10 cellular contexts compared by ENCODE assay signal in the genomic region with DNA sequence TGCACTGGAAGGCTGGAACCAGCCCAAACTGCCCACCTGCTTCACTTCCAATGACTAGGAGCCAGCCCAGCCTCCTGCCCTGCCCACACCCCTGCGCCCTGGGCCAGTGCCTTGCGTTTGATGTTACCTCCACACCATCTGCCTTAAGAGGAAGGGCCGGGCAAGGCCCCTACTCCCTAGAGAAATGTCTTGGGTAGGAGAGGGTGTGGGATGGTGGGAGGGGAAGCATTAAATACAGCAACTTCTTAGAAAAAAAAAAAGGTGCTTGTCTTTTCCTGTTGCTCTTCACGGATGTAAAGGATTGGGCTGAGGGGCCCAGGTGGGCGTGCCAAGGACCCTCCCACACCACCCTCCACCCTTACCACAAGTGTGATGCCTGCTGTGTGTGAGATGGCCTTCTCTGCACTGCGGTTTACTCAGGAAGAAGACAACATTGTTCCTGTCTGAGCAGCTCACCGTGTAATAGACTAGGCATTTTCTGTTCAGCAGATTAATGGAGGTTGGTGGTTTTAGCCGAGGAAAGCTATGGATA.
DNase-seq lines count a peak whose midpoint lies in the region; ATAC-seq and TF ChIP-seq lines count a peak whose summit lies in the region.
"Had no signal": no experiment of that assay in that cellular context is flagged by ENCODE, and none has a peak within 500 bp of the region (broad histone marks: within the 10 kb centered on the region; RNA-seq: fewer than 3 reads in every experiment).

No MANE protein-coding gene starts in this region.

- no peaks in the 10 kb centered on the region for H3K9me3 Mint-ChIP-seq in activated naive CD4-positive, alpha-beta T cell treated with anti-CD3 and anti-CD28 coated beads for 36 hours

- H3K27ac ChIP-seq in spleen (peak overlapping the region; percentile 38 to 89 (median 70)), ascending aorta (peak overlapping the region in 1 of 2 donors; percentile 14)

- CTCF ChIA-PET in activated naive CD4-positive, alpha-beta T cell treated with anti-CD3 and anti-CD28 coated beads for 36 hours (lab: Charles Lee), result interaction anchor here (1.8 kb wide), 1 partner anchor 12 kb away, joined by 8 read pairs; no protein-coding TSS in a partner anchor

- H3K4me3 ChIP-seq in spleen (peak overlapping the region in 1 of 8 donors; percentile 60), ascending aorta (no peak overlapping the region)

- H3K36me3 Mint-ChIP-seq in activated naive CD4-positive, alpha-beta T cell treated with anti-CD3 and anti-CD28 coated beads for 36 hours (ENCODE audit: low read depth), result peaks cover 1% of the 10 kb centered on the region

- H3K27ac Mint-ChIP-seq in activated naive CD4-positive, alpha-beta T cell treated with anti-CD3 and anti-CD28 coated beads for 36 hours, result peak overlapping the region; percentile 77

- H3K4me1 ChIP-seq in spleen, result peaks cover 11 to 60% (median 36%) of the 10 kb centered on the region in 6 donors
- peaks cover 0 to 7% of the 10 kb centered on the region in 2 donors for H3K4me1 ChIP-seq in ascending aorta

- no peak for TF ChIP-seq POLR2A in spleen (IDR thresholded peaks at IDR 0.05)

- no peaks in the 10 kb centered on the region for H3K9me3 ChIP-seq in spleen
- no peaks in the 10 kb centered on the region for H3K9me3 ChIP-seq in ascending aorta

- ATAC-seq in GM19452 (IDR thresholded peaks at IDR 0.05; ENCODE audit: unreplicated experiment) (no peak), GM19351 (IDR thresholded peaks at IDR 0.05; ENCODE audit: unreplicated experiment) (no peak)

- H3K4me1 Mint-ChIP-seq in activated naive CD4-positive, alpha-beta T cell treated with anti-CD3 and anti-CD28 coated beads for 36 hours (ENCODE audit: low read depth), result peaks cover 60% of the 10 kb centered on the region

- H3K4me3 Mint-ChIP-seq in activated naive CD4-positive, alpha-beta T cell treated with anti-CD3 and anti-CD28 coated beads for 36 hours, result peak overlapping the region; percentile 67

- intact Hi-C loops in activated naive CD4-positive, alpha-beta T cell treated with anti-CD3 and anti-CD28 coated beads for 36 hours (cut with micrococcal nuclease), result no loop called here
- intact Hi-C loops in spleen (cut with DNase I; ENCODE audit: low total_unique reads), result no loop called here
- intact Hi-C loops in ascending aorta (cut with DNase I), result loop anchor here (10.0 kb wide), 2 partner anchors 531 to 1021 kb away; no protein-coding TSS in a partner anchor

- WGBS in spleen, 5 donors, result 23 to 37% (median 31%) methylated on average over 8 of the region's 8 CpGs

- H3K36me3 ChIP-seq in spleen (peaks cover 0 to 14% (median 0%) of the 10 kb centered on the region in 6 donors), ascending aorta (peaks cover 3 to 19% of the 10 kb centered on the region in 2 donors)

- no peak for TF ChIP-seq CTCF in spleen (IDR thresholded peaks at IDR 0.05 in 8 of 11, conservative IDR thresholded peaks at IDR 0.05 in 3 of 11)
- no peak for TF ChIP-seq CTCF in ascending aorta (IDR thresholded peaks at IDR 0.05)

- H3K27me3 ChIP-seq in spleen (replicated peaks in 1 of 7) (peaks cover 0 to 10% (median 0%) of the 10 kb centered on the region in 7 donors), ascending aorta (no peaks in the 10 kb centered on the region)

- peak; percentile 63 for DNase-seq in ELR (ENCODE audit: low read depth)
- DNase-seq in T-helper 2 cell, result peak in 3 of 5 experiments; percentile 40 to 91 (median 82)
- peak; percentile 64 for DNase-seq in activated naive CD4-positive, alpha-beta T cell treated with anti-CD3 and anti-CD28 coated beads for 36 hours
- DNase-seq in spleen, result peak; percentile 80
- no peak for DNase-seq in iPS-NIHi7 (ENCODE audit: extremely low spot score)
- no peak for DNase-seq in ascending aorta (ENCODE audit: low spot score in 2 of 2)
- DNase-seq: IMR-90, midbrain had no signal

- no peaks in the 10 kb centered on the region for H3K27me3 Mint-ChIP-seq in activated naive CD4-positive, alpha-beta T cell treated with anti-CD3 and anti-CD28 coated beads for 36 hours (ENCODE audit: low read depth)

Comparison
In these comparisons a context has a peak if more than half of its experiments do, and no peak if none do; other contexts are left out.
1. DNase-seq: peak in ELR (single experiment), T-helper 2 cell (3 of 5), activated naive CD4-positive, alpha-beta T cell treated with anti-CD3 and anti-CD28 coated beads for 36 hours (single experiment) and spleen (single experiment); none in iPS-NIHi7 (single experiment) and ascending aorta (0 of 2).